In the genomic region with DNA sequence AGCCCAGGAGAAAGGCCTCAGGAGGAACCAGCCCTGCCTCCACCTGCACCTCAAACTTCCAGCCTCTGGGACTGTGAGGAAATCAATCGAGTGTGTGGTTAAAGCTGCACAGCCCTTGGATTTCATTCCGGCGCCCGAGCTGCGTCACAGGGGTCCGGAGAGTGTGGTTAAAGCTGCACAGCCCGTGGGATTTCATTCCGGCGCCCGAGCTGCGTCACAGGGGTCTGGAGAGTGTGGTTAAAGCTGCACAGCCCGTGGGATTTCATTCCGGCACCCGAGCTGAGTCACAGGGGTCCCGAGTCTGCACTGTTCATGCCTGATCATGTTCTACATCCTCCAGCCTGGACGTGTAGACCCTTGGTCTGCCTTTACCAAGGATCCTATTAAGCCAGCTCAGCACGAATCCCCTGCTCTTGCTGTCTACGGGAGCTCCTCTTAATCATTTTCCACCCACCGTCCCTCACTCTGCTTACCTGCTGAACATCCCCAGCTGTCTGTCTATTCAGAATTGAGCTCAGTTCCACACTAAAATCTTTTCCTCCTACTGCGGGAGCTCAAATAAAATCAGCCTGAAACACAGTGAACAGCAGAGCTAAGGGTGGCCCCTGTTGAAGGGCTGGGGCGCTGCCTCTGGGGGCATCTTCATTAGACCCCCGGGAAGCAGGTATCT, we compare ENCODE assay signal across 1 cellular context.
TF ChIP-seq lines count a peak whose summit lies in the region.

No MANE protein-coding gene starts in this region.

TF ChIP-seq in H1, 55 proteins besides CTCF, POLR2A, EP300 and RAD21 (continued from another document):
- TF ChIP-seq FOSL1 (IDR thresholded peaks at IDR 0.05; ENCODE audit: insufficient read depth, low read depth, low read length) (no peak), KDM5A (IDR thresholded peaks at IDR 0.05; ENCODE audit: low read length) (no peak), GABPA (IDR thresholded peaks at IDR 0.05; ENCODE audit: borderline replicate concordance, insufficient read depth, low read length) (no peak), EZH2 (IDR thresholded peaks at IDR 0.05; ENCODE audit: low read depth, low read length, severe bottlenecking) (no peak), PHF8 (conservative IDR thresholded peaks at IDR 0.05; ENCODE audit: low read depth, low read length) (no peak)
